8 cellular contexts compared by ENCODE assay signal in genomic region chr5:81778642-81779041, GRCh38. TPM values are rescaled to one million over a fixed set of nuclear protein-coding genes. Genes with fewer than 3 reads are reported as not detected.
DNase-seq lines count a peak whose midpoint lies in the region; ATAC-seq and TF ChIP-seq lines count a peak whose summit lies in the region.

No MANE protein-coding gene starts in this region.

- H3K4me1 Mint-ChIP-seq in activated T-cell treated with anti-CD3 and anti-CD28 coated beads, Interleukin-2, amount 50 U/mL, for 4 hours (ENCODE audit: low read depth) = peaks cover 22% of the 10 kb centered on the region

- H3K27me3 ChIP-seq in ascending aorta = no peaks in the 10 kb centered on the region
- no peaks in the 10 kb centered on the region for H3K27me3 ChIP-seq in layer of hippocampus (ENCODE audit: control insufficient read depth, insufficient read depth, low read length)
- H3K27me3 ChIP-seq in thymus (ENCODE audit: control insufficient read depth, insufficient read depth) = no peaks in the 10 kb centered on the region

- TF ChIP-seq CTCF in ascending aorta (IDR thresholded peaks at IDR 0.05) = no peak

- no peaks in the 10 kb centered on the region for H3K36me3 ChIP-seq in ascending aorta
- H3K36me3 ChIP-seq in thymus (ENCODE audit: control insufficient read depth, insufficient read depth) = no peaks in the 10 kb centered on the region

- H3K27me3 Mint-ChIP-seq in activated T-cell treated with anti-CD3 and anti-CD28 coated beads, Interleukin-2, amount 50 U/mL, for 4 hours (ENCODE audit: low read depth) = no peaks in the 10 kb centered on the region

- TF ChIP-seq POLR2A in GM18505 (IDR thresholded peaks at IDR 0.05; ENCODE audit: borderline replicate concordance, extremely low read depth, insufficient read depth, insufficient read length) = no peak

- H3K4me1 ChIP-seq in ascending aorta (peaks cover 4 to 31% of the 10 kb centered on the region in 2 donors), thymus (ENCODE audit: control insufficient read depth, insufficient read depth, low read length) (peaks cover 10% of the 10 kb centered on the region)

- H3K9me3 ChIP-seq in ascending aorta (no peaks in the 10 kb centered on the region), thymus (ENCODE audit: control insufficient read depth) (no peaks in the 10 kb centered on the region)

- H3K27ac ChIP-seq in ascending aorta (peak overlapping the region; percentile 86 to 88), layer of hippocampus (ENCODE audit: low read depth, low read length) (peak overlapping the region; percentile 80), thymus (ENCODE audit: low read depth) (peak overlapping the region; percentile 25)

- H3K4me3 Mint-ChIP-seq in activated T-cell treated with anti-CD3 and anti-CD28 coated beads, Interleukin-2, amount 50 U/mL, for 4 hours = peak overlapping the region; percentile 79

- peaks cover 2% of the 10 kb centered on the region for H3K36me3 Mint-ChIP-seq in activated T-cell treated with anti-CD3 and anti-CD28 coated beads, Interleukin-2, amount 50 U/mL, for 4 hours (ENCODE audit: insufficient read depth)

- DNase-seq in activated T-cell treated with anti-CD3 and anti-CD28 coated beads, Interleukin-2, amount 50 U/mL, for 4 hours = no peak
- DNase-seq in activated T-cell treated with anti-CD3 and anti-CD28 coated beads for 4 hours (no peak), ascending aorta (ENCODE audit: low spot score in 2 of 2) (no peak), NCI-H187 (lab: John Stamatoyannopoulos, UW) (no peak), mesenteric fat pad (ENCODE audit: low spot score) (no peak)

- peak overlapping the region; percentile 2 to 28 for H3K4me3 ChIP-seq in ascending aorta
- H3K4me3 ChIP-seq in thymus (ENCODE audit: low read length) = peak overlapping the region; percentile 50

- intact Hi-C loops in ascending aorta (cut with DNase I) = loop anchor here (2.0 to 10.0 kb wide), 2 partner anchors 28 to 544 kb away; partner anchors contain the start of genes CKMT2 and SSBP2

- H3K9me3 Mint-ChIP-seq in activated T-cell treated with anti-CD3 and anti-CD28 coated beads, Interleukin-2, amount 50 U/mL, for 4 hours = no peaks in the 10 kb centered on the region

- 45% methylated on average over 3 of the region's 3 CpGs for WGBS in thymus

- ATAC-seq in activated T-cell treated with anti-CD3 and anti-CD28 coated beads, Interleukin-2, amount 50 U/mL, for 4 hours = peak in 1 of 2 donors; percentile 65
- no peak for ATAC-seq in GM18505 (IDR thresholded peaks at IDR 0.05; ENCODE audit: unreplicated experiment)

RNA-seq across cellular contexts. Expression of gene SSBP2, which starts 27.7 kb away (rescaled TPM):
- total RNA-seq in activated T-cell treated with anti-CD3 and anti-CD28 coated beads, Interleukin-2, amount 50 U/mL, for 4 hours = 1 to 10 TPM; 3.5 to 5.0 (median 3.5) TPM
- total RNA-seq in ascending aorta = 22.4 TPM
- polyA plus RNA-seq in thymus = 61.1 TPM
- total RNA-seq in mesenteric fat pad = 29.0 TPM

Comparison
In these comparisons a context has a peak if more than half of its experiments do, and no peak if none do; other contexts are left out.
1. H3K27ac ChIP-seq: peak in every context shown above with its lines; median percentile 87 in ascending aorta; 80 in layer of hippocampus; 25 in thymus.